In genomic region chr14:26394114-26394855, GRCh38 we compare ENCODE assay signal across 9 cellular contexts.
DNase-seq lines count a peak whose midpoint lies in the region; ATAC-seq and TF ChIP-seq lines count a peak whose summit lies in the region.
"Had no signal": no experiment of that assay in that cellular context is flagged by ENCODE, and none has a peak within 500 bp of the region (broad histone marks: within the 10 kb centered on the region; RNA-seq: fewer than 3 reads in every experiment).

No MANE protein-coding gene starts in this region.

- no peaks in the 10 kb centered on the region for H3K4me1 ChIP-seq in GM23248 (ENCODE audit: insufficient read depth)
- H3K4me1 ChIP-seq in neuronal stem cell (ENCODE audit: control insufficient read depth in 2 of 2, insufficient read depth in 1 of 2, low read depth in 1 of 2, low read length in 2 of 2), result peaks cover 2 to 26% of the 10 kb centered on the region in 2 donors

- peak; percentile 47 for DNase-seq in GM23248
- DNase-seq in NCI-H345 treated with DMSO at 0.1 percent for 48 hours (lab: John Stamatoyannopoulos, UW; ENCODE audit: unreplicated experiment), result peak; percentile 85
- peak; percentile 65 for DNase-seq in epithelial cell of esophagus (ENCODE audit: low read depth)
- peak; percentile 9 for DNase-seq in neuronal stem cell (ENCODE audit: low spot score)
- no peak for DNase-seq in EL
- DNase-seq in stimulated activated naive CD4-positive, alpha-beta T cell (lab: John Stamatoyannopoulos, UW), result no peak
- DNase-seq: left cardiac atrium had no signal

- H2AFZ ChIP-seq in GM23248, result no peak overlapping the region
- H2AFZ ChIP-seq in neuronal stem cell (ENCODE audit: low read length), result peak overlapping the region; percentile 2

- H3K14ac ChIP-seq in neuronal stem cell (ENCODE audit: low read length), result no peak overlapping the region

- H2BK120ac ChIP-seq in neuronal stem cell (ENCODE audit: low read depth, low read length), result no peak overlapping the region

- H3K36me3 ChIP-seq in GM23248 (ENCODE audit: low read depth) (no peaks in the 10 kb centered on the region), neuronal stem cell (replicated peaks in 1 of 2; ENCODE audit: control insufficient read depth in 2 of 2, insufficient read depth in 2 of 2, low read length in 2 of 2) (no peaks in the 10 kb centered on the region)

- no peak overlapping the region for H2BK5ac ChIP-seq in neuronal stem cell (ENCODE audit: low read length)

- H3K79me1 ChIP-seq in neuronal stem cell (ENCODE audit: low read depth, low read length), result no peaks in the 10 kb centered on the region

- no peak overlapping the region for H3K4me3 ChIP-seq in GM23248
- no peak overlapping the region for H3K4me3 ChIP-seq in epithelial cell of esophagus (ENCODE audit: low read length)
- no peak overlapping the region for H3K4me3 ChIP-seq in neuronal stem cell (ENCODE audit: low read length in 2 of 2)

- H3K27ac ChIP-seq in GM23248, result no peak overlapping the region
- no peak overlapping the region for H3K27ac ChIP-seq in neuronal stem cell (replicated peaks; ENCODE audit: low read length)

- no peak overlapping the region for H4K8ac ChIP-seq in neuronal stem cell (ENCODE audit: low read depth, low read length)

- ATAC-seq in HG02759 (IDR thresholded peaks at IDR 0.05; ENCODE audit: unreplicated experiment), result no peak
- no peak for ATAC-seq in activated CD4-positive, CD25-positive, alpha-beta regulatory T cell treated with anti-CD3 and anti-CD28 coated beads, Interleukin-2, amount 50 U/mL, for 24 hours

- 74 to 76% methylated on average over 4 of the region's 4 CpGs for WGBS in GM23248 (ENCODE audit: low coverage in 1 of 2, low lambda C conversion rate in 2 of 2, missing lambda C conversion rate in 2 of 2), 2 experiments
- no CpG with 5 or more reads among the region's 4 CpGs for WGBS in neuronal stem cell (ENCODE audit: extremely low coverage in 2 of 2, insufficient read length in 2 of 2, insufficient replicate concordance in 1 of 2), 2 donors

- H3K9ac ChIP-seq in GM23248 (no peak overlapping the region), neuronal stem cell (ENCODE audit: low read depth, low read length, poor library complexity) (no peak overlapping the region)

- no peak overlapping the region for H3K18ac ChIP-seq in neuronal stem cell (ENCODE audit: low read length)

- no peaks in the 10 kb centered on the region for H4K20me1 ChIP-seq in GM23248 (ENCODE audit: insufficient read depth)

- in situ Hi-C loops in GM23248 (cut with MboI), result no loop called here

- H3K4me2 ChIP-seq in GM23248 (ENCODE audit: unreplicated experiment) (no peak overlapping the region), neuronal stem cell (ENCODE audit: insufficient read depth, low read length, poor library complexity, severe bottlenecking) (no peak overlapping the region)

- H3K9me3 ChIP-seq in GM23248 (ENCODE audit: low read depth) (no peaks in the 10 kb centered on the region), neuronal stem cell (replicated peaks in 1 of 2; ENCODE audit: control insufficient read depth in 2 of 2, insufficient read depth in 1 of 2, low read depth in 1 of 2, low read length in 2 of 2) (no peaks in the 10 kb centered on the region)

- no peak overlapping the region for H3K4ac ChIP-seq in neuronal stem cell (ENCODE audit: low read length)

- H2BK12ac ChIP-seq in neuronal stem cell (ENCODE audit: low read length), result no peak overlapping the region

- H3K79me2 ChIP-seq in GM23248 (ENCODE audit: insufficient read depth), result no peaks in the 10 kb centered on the region

- no peak overlapping the region for H4K91ac ChIP-seq in neuronal stem cell (ENCODE audit: low read depth, low read length, poor library complexity)

- H3K23ac ChIP-seq in neuronal stem cell (ENCODE audit: low read depth, low read length, poor library complexity), result no peak overlapping the region

- peak; percentile 45 for TF ChIP-seq CTCF in epithelial cell of esophagus (IDR thresholded peaks at IDR 0.05; ENCODE audit: insufficient read depth, low read depth, low read length, missing control alignments)

- 0 out of 2 replicates have a peak, but pooled peaks cover 4% of the 10 kb centered on the region for H3F3A ChIP-seq in GM23248 (ENCODE audit: insufficient read depth)

- no peaks in the 10 kb centered on the region for H3K9me2 ChIP-seq in GM23248 (ENCODE audit: insufficient read depth)

- H3K27me3 ChIP-seq in GM23248 (replicated peaks; ENCODE audit: insufficient read depth), result no peaks in the 10 kb centered on the region; the same call in 1 of the 2 replicates
- no peaks in the 10 kb centered on the region for H3K27me3 ChIP-seq in neuronal stem cell (ENCODE audit: control insufficient read depth in 3 of 3, insufficient read depth in 3 of 3, low read depth in 1 of 3, low read length in 3 of 3)

- H2BK15ac ChIP-seq in neuronal stem cell (ENCODE audit: low read length), result no peak overlapping the region

- H2AK5ac ChIP-seq in neuronal stem cell (ENCODE audit: low read depth, low read length), result no peak overlapping the region

Comparison
In these comparisons a context has a peak if more than half of its experiments do, and no peak if none do; other contexts are left out.
1. DNase-seq: peak in GM23248 (single experiment), NCI-H345 treated with DMSO at 0.1 percent for 48 hours (single experiment), epithelial cell of esophagus (single experiment) and neuronal stem cell (single experiment); none in EL (single experiment) and stimulated activated naive CD4-positive, alpha-beta T cell (0 of 6).